In the genomic region with DNA sequence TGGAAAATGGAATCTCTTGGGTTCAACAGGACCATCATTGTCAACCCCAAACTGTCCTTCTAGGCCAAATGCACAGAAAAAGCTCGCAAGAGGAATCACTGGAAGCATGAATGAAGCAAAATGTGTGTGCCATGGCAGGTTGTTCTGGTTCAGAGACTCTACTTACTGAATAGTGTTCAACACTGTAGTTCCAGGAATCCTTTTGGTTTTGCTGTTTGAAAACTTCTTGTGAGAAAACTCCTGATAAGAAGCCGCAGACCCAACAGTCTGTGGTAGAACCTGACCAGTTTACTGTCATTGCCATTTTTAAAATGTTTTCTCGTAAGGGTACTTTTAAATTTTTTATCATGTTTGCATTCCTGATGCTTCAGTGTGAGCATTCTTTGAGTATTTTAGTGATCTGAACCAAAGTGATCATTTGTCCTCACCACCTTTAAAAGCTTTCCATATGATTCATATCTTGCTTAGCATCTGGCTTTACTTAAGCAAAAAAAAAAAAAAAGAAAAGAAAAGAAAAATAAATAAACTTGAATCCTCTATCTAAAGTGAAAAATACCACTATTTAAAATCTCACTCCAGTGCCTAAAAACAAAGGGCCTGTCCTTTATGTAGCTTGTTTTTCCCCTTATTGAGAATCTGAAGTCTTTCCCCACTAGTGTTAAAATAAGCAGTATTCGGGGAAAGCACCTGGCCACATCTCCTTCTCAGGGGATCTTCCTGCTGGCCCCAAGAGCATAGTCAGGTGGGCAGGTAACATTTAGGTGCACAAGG, we compare ENCODE assay signal across 12 cellular contexts.
DNase-seq lines count a peak whose midpoint lies in the region; ATAC-seq and TF ChIP-seq lines count a peak whose summit lies in the region.
"Had no signal": no experiment of that assay in that cellular context is flagged by ENCODE, and none has a peak within 500 bp of the region (broad histone marks: within the 10 kb centered on the region; RNA-seq: fewer than 3 reads in every experiment).

No MANE protein-coding gene starts in this region.

- peak; percentile 77 for ATAC-seq in GM21515 (IDR thresholded peaks at IDR 0.05; ENCODE audit: unreplicated experiment)
- ATAC-seq in HG03378 (IDR thresholded peaks at IDR 0.05; ENCODE audit: unreplicated experiment), result peak; percentile 75
- no peak for ATAC-seq in GM21737 (IDR thresholded peaks at IDR 0.05; ENCODE audit: unreplicated experiment)
- ATAC-seq: lower lobe of right lung, Right ventricle myocardium inferior had no signal

- POLR2A ChIA-PET in RWPE1 (lab: Yijun Ruan, JAX; ENCODE audit: low non-redundant PET), result no interaction called here

- DNase-seq in GM04504 (ENCODE audit: low read depth) (peak; percentile 58), fibroblast of gingiva (ENCODE audit: low read depth) (peak; percentile 17), HK-2 (ENCODE audit: unreplicated experiment) (no peak), RWPE1 (ENCODE audit: low spot score) (no peak), WERI-Rb-1 (no peak)
- DNase-seq: lower lobe of right lung, NCI-H1105 treated with DMSO at 0.1 percent for 48 hours, tibial artery had no signal

- peaks cover 41% of the 10 kb centered on the region for H3K27me3 ChIP-seq in WERI-Rb-1 (ENCODE audit: insufficient read depth, low read depth, severe bottlenecking)
- H3K27me3 ChIP-seq: tibial artery had no signal

- H3K36me3 ChIP-seq in WERI-Rb-1, result no peaks in the 10 kb centered on the region
- H3K36me3 ChIP-seq: lower lobe of right lung had no signal

- TF ChIP-seq CTCF in RWPE1 (conservative IDR thresholded peaks at IDR 0.05; ENCODE audit: low read depth) (no peak), WERI-Rb-1 (IDR thresholded peaks at IDR 0.05; ENCODE audit: low read depth, low read length) (no peak)

- no peak overlapping the region for H3K4me3 ChIP-seq in WERI-Rb-1 (ENCODE audit: low read depth, low read length)
- H3K4me3 ChIP-seq: lower lobe of right lung, tibial artery had no signal

- H3K9me3 ChIP-seq in WERI-Rb-1 (ENCODE audit: severe bottlenecking), result no peaks in the 10 kb centered on the region
- H3K9me3 ChIP-seq: lower lobe of right lung had no signal

- CTCF ChIA-PET in RWPE1 (lab: Yijun Ruan, JAX), result interaction anchor here (0.6 kb wide), 1 partner anchor 413 kb away, joined by 3 read pairs; no protein-coding TSS in a partner anchor

- H3K27ac ChIP-seq in RWPE1 (no peak overlapping the region), WERI-Rb-1 (no peak overlapping the region)
- H3K27ac ChIP-seq: lower lobe of right lung, tibial artery had no signal

Comparison
In these comparisons a context has a peak if more than half of its experiments do, and no peak if none do; other contexts are left out.
1. DNase-seq: peak in GM04504 (single experiment) and fibroblast of gingiva (single experiment); none in HK-2 (single experiment), RWPE1 (single experiment) and WERI-Rb-1 (single experiment).